In genomic region chr16:69186642-69187386, GRCh38 we compare ENCODE assay signal across 8 cellular contexts. TPM values are rescaled to one million over a fixed set of nuclear protein-coding genes. Genes with fewer than 3 reads are reported as not detected.
A peak's percentile ranks its signal among the peaks of the same experiment; 100 is the strongest.
DNase-seq lines count a peak whose midpoint lies in the region; ATAC-seq and TF ChIP-seq lines count a peak whose summit lies in the region.

Gene SNTB2, plus strand, starts transcription at chr16:69187164. Its CDS starts 3 bp downstream, at chr16:69187167.

- H3K79me2 ChIP-seq in Karpas-422 (ENCODE audit: low read length) (peaks cover 42% of the 10 kb centered on the region), neural cell (replicated peaks; ENCODE audit: insufficient read depth, low read length) (peaks cover 25% of the 10 kb centered on the region)

- DNase-seq in EH (ENCODE audit: low read depth) (peak; percentile 91), Karpas-422 (peak; percentile 96), activated gamma-delta T cell treated with Interleukin-2 at 50 U/mL for 16 hours (peak; percentile 78), fibroblast of villous mesenchyme (ENCODE audit: low read depth) (peak; percentile 91)

- H3K36me3 ChIP-seq in Karpas-422 (ENCODE audit: insufficient read depth, low read length) = peaks cover 6% of the 10 kb centered on the region; the same call in 1 of the 2 replicates
- no peaks in the 10 kb centered on the region for H3K36me3 ChIP-seq in neural cell (ENCODE audit: insufficient read depth, low read length)
- H3K36me3 ChIP-seq in stomach smooth muscle (ENCODE audit: control insufficient read depth in 2 of 2, insufficient read depth in 2 of 2, low read length in 2 of 2) = no peaks in the 10 kb centered on the region

- no peaks in the 10 kb centered on the region for H3K27me3 ChIP-seq in Karpas-422 (ENCODE audit: low read length)
- no peaks in the 10 kb centered on the region for H3K27me3 ChIP-seq in neural cell (ENCODE audit: insufficient read depth, low read depth, low read length)
- H3K27me3 ChIP-seq in stomach smooth muscle (ENCODE audit: control insufficient read depth in 1 of 2, insufficient read depth in 2 of 2, low read length in 2 of 2) = no peaks in the 10 kb centered on the region

- H3K4me2 ChIP-seq in Karpas-422 (ENCODE audit: low read depth, low read length, poor library complexity, severe bottlenecking) = peak within 1 kb of the TSS; percentile 96
- peak within 1 kb of the TSS; percentile 83 for H3K4me2 ChIP-seq in neural cell (ENCODE audit: low read length)

- H3K27ac ChIP-seq in Karpas-422 (ENCODE audit: low read length) = peak within 1 kb of the TSS; percentile 82
- H3K27ac ChIP-seq in neural cell (ENCODE audit: low read length) = peak within 1 kb of the TSS; percentile 52
- peak within 1 kb of the TSS; percentile 49 for H3K27ac ChIP-seq in stomach smooth muscle (ENCODE audit: low read length)

- no peaks in the 10 kb centered on the region for H4K20me1 ChIP-seq in Karpas-422 (ENCODE audit: insufficient read depth, low read depth, low read length)
- no peaks in the 10 kb centered on the region for H4K20me1 ChIP-seq in neural cell (ENCODE audit: insufficient read depth)

- no peak for TF ChIP-seq CTCF in fibroblast of villous mesenchyme (IDR thresholded peaks at IDR 0.05; ENCODE audit: insufficient read depth, low read depth, low read length)
- no peak for TF ChIP-seq CTCF in neural cell (IDR thresholded peaks at IDR 0.05; ENCODE audit: poor library complexity, severe bottlenecking)

- H3K9me2 ChIP-seq in Karpas-422 (replicated peaks; ENCODE audit: insufficient read depth, low read length) = no peaks in the 10 kb centered on the region
- H3K9me2 ChIP-seq in neural cell (ENCODE audit: insufficient read depth, low read length) = no peaks in the 10 kb centered on the region

- TF ChIP-seq POLR2A in Raji (IDR thresholded peaks at IDR 0.05; ENCODE audit: insufficient read depth, low read depth, low read length) = peak; percentile 86

- no peak for TF ChIP-seq EP300 in neural cell (conservative IDR thresholded peaks at IDR 0.05; ENCODE audit: poor library complexity, severe bottlenecking)

- TF ChIP-seq RAD21 in neural cell (conservative IDR thresholded peaks at IDR 0.05) = no peak

- H2AFZ ChIP-seq in Karpas-422 (ENCODE audit: low read length) (peak within 1 kb of the TSS; percentile 72; the same call in 1 of the 2 replicates), neural cell (ENCODE audit: low read depth, low read length) (peak within 1 kb of the TSS; percentile 56)

- peaks cover 38% of the 10 kb centered on the region for H3K4me1 ChIP-seq in Karpas-422 (ENCODE audit: low read length)
- peaks cover 18% of the 10 kb centered on the region for H3K4me1 ChIP-seq in stomach smooth muscle (ENCODE audit: control insufficient read depth, insufficient read depth, low read length)

- peak; percentile 86 for ATAC-seq in GM21786 (IDR thresholded peaks at IDR 0.05; ENCODE audit: unreplicated experiment)

- H3F3A ChIP-seq in neural cell (ENCODE audit: insufficient read depth, low read length, poor library complexity, severe bottlenecking) = peaks cover 7% of the 10 kb centered on the region

- H3K9me3 ChIP-seq in Karpas-422 (ENCODE audit: low read length) (no peaks in the 10 kb centered on the region), neural cell (ENCODE audit: low read length) (no peaks in the 10 kb centered on the region), stomach smooth muscle (ENCODE audit: control insufficient read depth in 2 of 2, low read length in 2 of 2) (no peaks in the 10 kb centered on the region)

- H3K4me3 ChIP-seq in Karpas-422 (ENCODE audit: low read length) (peak within 1 kb of the TSS; percentile 78), fibroblast of villous mesenchyme (ENCODE audit: low read depth, low read length) (peak within 1 kb of the TSS; percentile 84), neural cell (ENCODE audit: low read length) (peak within 1 kb of the TSS; percentile 84), stomach smooth muscle (ENCODE audit: low read length in 2 of 2) (peak within 1 kb of the TSS; percentile 82 to 91)

- H3K9ac ChIP-seq in Karpas-422 (ENCODE audit: low read length) (peak within 1 kb of the TSS; percentile 81), neural cell (ENCODE audit: low read length) (peak within 1 kb of the TSS; percentile 70), stomach smooth muscle (ENCODE audit: low read length in 2 of 2) (peak within 1 kb of the TSS; percentile 69 to 77)

TF ChIP-seq in neural cell, 6 proteins besides CTCF, POLR2A, EP300 and RAD21:
- peak; percentile 40 for TF ChIP-seq MXI1 (conservative IDR thresholded peaks at IDR 0.05; ENCODE audit: poor library complexity, severe bottlenecking)
- TF ChIP-seq TAF1 (IDR thresholded peaks at IDR 0.05; ENCODE audit: low read depth) = no peak
- peak; percentile 76 for TF ChIP-seq REST (IDR thresholded peaks at IDR 0.05; ENCODE audit: borderline replicate concordance)
- no peak for TF ChIP-seq SMC3 (conservative IDR thresholded peaks at IDR 0.05; ENCODE audit: poor library complexity)
- no peak for TF ChIP-seq EZH2 (IDR thresholded peaks at IDR 0.05; ENCODE audit: borderline replicate concordance, insufficient read depth, low read length, poor library complexity, severe bottlenecking)
- peak; percentile 75 for TF ChIP-seq POLR2AphosphoS5 (IDR thresholded peaks at IDR 0.05)

RNA-seq across cellular contexts. Expression of gene SNTB2, which starts in this region (rescaled TPM):
- total RNA-seq in Karpas-422 (2014; rRNA removed; shearing (Covaris generic); ENCODE audit: low replicate concordance) = 17.7 and 43.3 TPM in 2 replicates
- 40.9 and 73.4 TPM in 2 replicates for total RNA-seq in fibroblast of villous mesenchyme
- polyA plus RNA-seq in neural cell = 7.0 and 8.2 TPM in 2 replicates
- polyA minus RNA-seq in neural cell = 14.1 and 18.3 TPM in 2 replicates

Comparison
In these comparisons a context has a peak if more than half of its experiments do, and no peak if none do; other contexts are left out.
1. Peak in every context shown above with its lines: DNase-seq, ATAC-seq, H3K4me3 ChIP-seq and H3K27ac ChIP-seq.